ENCODE assay signal across 29 cellular contexts in the genomic region with DNA sequence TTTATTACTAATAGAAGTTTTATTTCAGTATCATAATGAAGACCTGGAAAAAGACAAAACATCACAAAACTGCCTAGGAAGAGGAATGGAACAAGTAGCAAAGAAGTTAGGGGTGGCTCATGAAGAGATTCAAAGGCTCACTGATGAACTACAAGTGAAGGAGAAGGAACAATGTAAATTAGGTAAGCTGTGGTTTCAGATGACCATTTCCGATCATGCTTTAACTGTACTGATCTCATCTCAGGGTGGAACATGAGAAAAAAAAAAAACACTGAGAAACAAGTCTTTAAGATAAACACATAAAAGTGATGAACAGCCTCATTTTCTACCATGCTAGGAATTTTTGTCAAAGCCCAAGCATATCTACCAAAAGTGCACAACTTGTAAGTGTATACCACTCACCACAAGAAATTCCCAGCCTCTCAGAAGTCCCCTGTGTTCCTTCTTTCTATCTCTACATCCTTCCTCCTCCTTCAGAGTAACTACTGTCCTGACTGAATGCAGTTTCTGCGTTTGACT. TPM values are rescaled to one million over a fixed set of nuclear protein-coding genes. Genes with fewer than 3 reads are reported as not detected.
"Had no signal": no experiment of that assay in that cellular context is flagged by ENCODE, and none has a peak within 500 bp of the region (broad histone marks: within the 10 kb centered on the region; RNA-seq: fewer than 3 reads in every experiment).

No MANE protein-coding gene starts in this region.

- H3K4me3 ChIP-seq: adrenal gland, ascending aorta, heart right ventricle, psoas muscle, sigmoid colon, tibial nerve had no signal

- H3K4me1 ChIP-seq: adrenal gland, ascending aorta, parathyroid adenoma, psoas muscle, sigmoid colon, tibial nerve had no signal

- H3K9me3 ChIP-seq: adrenal gland, ascending aorta, heart right ventricle, psoas muscle, sigmoid colon, tibial nerve had no signal

- ATAC-seq: effector memory CD8-positive, alpha-beta T cell; foreskin keratinocyte; heart right ventricle; naive thymus-derived CD4-positive, alpha-beta T cell; psoas muscle; stimulated activated effector memory CD8-positive, alpha-beta T cell treated with anti-CD3 and anti-CD28 coated beads, Interleukin-12 subunit alpha, Interleukin-12 subunit beta, amount 100 ng/mL, for 72 hours had no signal

- H3K27ac ChIP-seq: adrenal gland, ascending aorta, foreskin keratinocyte, heart right ventricle, parathyroid adenoma, psoas muscle, sigmoid colon, tibial nerve, VCaP had no signal

- H3K27me3 ChIP-seq: adrenal gland, ascending aorta, foreskin keratinocyte, heart right ventricle, sigmoid colon, tibial nerve had no signal

- H2AFZ ChIP-seq: parathyroid adenoma had no signal

- DNase-seq: activated CD4-positive, alpha-beta memory T cell treated with anti-CD3 and anti-CD28 coated beads for 36 hours; activated CD4-positive, alpha-beta T cell treated with anti-CD3 and anti-CD28 coated beads for 4 hours; activated CD8-positive, alpha-beta memory T cell treated with anti-CD3 and anti-CD28 coated beads, Interleukin-2, amount 50 U/mL, for 4 hours; activated effector memory CD4-positive, alpha-beta T cell treated with anti-CD3 and anti-CD28 coated beads, Interleukin-2, amount 50 U/mL, for 16 hours; activated naive CD4-positive, alpha-beta T cell treated with anti-CD3 and anti-CD28 coated beads for 36 hours; activated naive CD8-positive, alpha-beta T cell treated with anti-CD3 and anti-CD28 coated beads for 36 hours; activated T-cell treated with anti-CD3 and anti-CD28 coated beads, Interleukin-2, amount 50 U/mL, for 1 hour; adrenal gland; caudate nucleus; cortex of kidney; effector memory CD8-positive, alpha-beta T cell; foreskin keratinocyte; heart right ventricle; midbrain; naive thymus-derived CD4-positive, alpha-beta T cell; nucleus accumbens; psoas muscle; sigmoid colon; small intestine; stimulated activated CD4-positive, alpha-beta T cell treated with anti-CD3 and anti-CD28 coated beads, Interleukin-4, amount 100 ng/mL, for 24 hours; T-helper 9 cell had no signal

- FAIRE-seq: small intestine, TTC549 had no signal

- H3K9ac ChIP-seq: parathyroid adenoma had no signal

RNA-seq across cellular contexts. Expression of a gene that starts 19.6 kb away (rescaled TPM):
- total RNA-seq: ascending aorta had no signal

RNA-seq across cellular contexts. Expression of a gene that starts 26.9 kb away (rescaled TPM):
- total RNA-seq: activated T-helper 1 cell treated with anti-CD3 and anti-CD28 coated beads, Interleukin-12 subunit alpha, Interleukin-12 subunit beta, Interleukin-2, Interleukin-4 antibody, amounts not matched to agents 30 ng/mL and 10 ng/mL and 1 ng/mL, durations not matched to agents 14 hours and 24 hours and 36 hours; ascending aorta; glomerular endothelial cell had no signal
